29 cellular contexts compared by ENCODE assay signal in genomic region chr22:19571207-19571795, GRCh38. TPM values are rescaled to one million over a fixed set of nuclear protein-coding genes. Genes with fewer than 3 reads are reported as not detected.
A peak's percentile ranks its signal among the peaks of the same experiment; 100 is the strongest.
DNase-seq lines count a peak whose midpoint lies in the region; ATAC-seq and TF ChIP-seq lines count a peak whose summit lies in the region.
"Had no signal": no experiment of that assay in that cellular context is flagged by ENCODE, and none has a peak within 500 bp of the region (broad histone marks: within the 10 kb centered on the region; RNA-seq: fewer than 3 reads in every experiment).

No MANE protein-coding gene starts in this region.

- H3K4me3 ChIP-seq in choroid plexus epithelial cell (ENCODE audit: low read depth, low read length), result no peak overlapping the region
- no peak overlapping the region for H3K4me3 ChIP-seq in effector memory CD4-positive, alpha-beta T cell (ENCODE audit: insufficient read depth, low read depth, low read length, poor library complexity, severe bottlenecking)
- H3K4me3 ChIP-seq: dorsolateral prefrontal cortex, HAP-1, skin epidermis, testis had no signal

- no peak overlapping the region for H3K27ac ChIP-seq in effector memory CD4-positive, alpha-beta T cell (ENCODE audit: insufficient read depth, low read length, poor library complexity, severe bottlenecking)
- H3K27ac ChIP-seq: C4-2B, epithelial cell of prostate, testis had no signal

- ATAC-seq in activated CD8-positive, alpha-beta T cell treated with anti-CD3 and anti-CD28 coated beads, Interleukin-2, amount 10 ng/mL, durations not matched to agents 7 days and 5 days, result no peak
- ATAC-seq in left colon, result no peak
- ATAC-seq: activated CD4-positive, CD25-positive, alpha-beta regulatory T cell treated with anti-CD3 and anti-CD28 coated beads, Interleukin-2, amount 50 U/mL, for 24 hours; left lobe of liver; stimulated activated naive B cell treated with anti-CD40 and anti-IgM and Interleukin-4, amounts not matched to agents 10 μg/mL and 1 μg/mL and 100 μg/mL, for 72 hours had no signal

- no peaks in the 10 kb centered on the region for H3K27me3 ChIP-seq in effector memory CD4-positive, alpha-beta T cell (replicated peaks; ENCODE audit: control insufficient read depth, insufficient read depth, low read length, poor library complexity, severe bottlenecking)
- H3K27me3 ChIP-seq: testis had no signal

- no peak overlapping the region for H3K4me3 Mint-ChIP-seq in activated CD8-positive, alpha-beta T cell treated with anti-CD3 and anti-CD28 coated beads, Interleukin-2, amount 10 ng/mL, durations not matched to agents 7 days and 5 days
- H3K4me3 Mint-ChIP-seq: activated CD4-positive, alpha-beta memory T cell treated with anti-CD3 and anti-CD28 coated beads, Interleukin-2, amount 10 ng/mL, durations not matched to agents 7 days and 5 days; neural crest cell; stimulated activated naive B cell treated with anti-CD40 and anti-IgM and Interleukin-4, amounts not matched to agents 10 μg/mL and 1 μg/mL and 100 μg/mL, for 72 hours had no signal

- no peaks in the 10 kb centered on the region for H3K9me3 Mint-ChIP-seq in activated CD8-positive, alpha-beta T cell treated with anti-CD3 and anti-CD28 coated beads, Interleukin-2, amount 10 ng/mL, durations not matched to agents 7 days and 5 days (ENCODE audit: insufficient read depth)
- H3K9me3 Mint-ChIP-seq: activated CD4-positive, alpha-beta memory T cell treated with anti-CD3 and anti-CD28 coated beads, Interleukin-2, amount 10 ng/mL, durations not matched to agents 7 days and 5 days; stimulated activated naive B cell treated with anti-CD40 and anti-IgM and Interleukin-4, amounts not matched to agents 10 μg/mL and 1 μg/mL and 100 μg/mL, for 72 hours had no signal

- H3K9me3 ChIP-seq in effector memory CD4-positive, alpha-beta T cell (ENCODE audit: control insufficient read depth, low read length), result no peaks in the 10 kb centered on the region
- H3K9me3 ChIP-seq: HAP-1, testis had no signal

- no peaks in the 10 kb centered on the region for H3K4me1 ChIP-seq in effector memory CD4-positive, alpha-beta T cell (ENCODE audit: control insufficient read depth, insufficient read depth, low read length, poor library complexity, severe bottlenecking)
- H3K4me1 ChIP-seq: HAP-1, testis had no signal

- no peak for TF ChIP-seq CTCF in choroid plexus epithelial cell (conservative IDR thresholded peaks at IDR 0.05; ENCODE audit: low read depth, low read length)

- CTCF ChIA-PET in activated CD8-positive, alpha-beta T cell treated with anti-CD3 and anti-CD28 coated beads, Interleukin-2, amount 10 ng/mL, durations not matched to agents 7 days and 5 days (lab: Charles Lee), result interaction anchor here (2.5 kb wide), 1 partner anchor 58 kb away, joined by 8 read pairs; no protein-coding TSS in a partner anchor

- no peak overlapping the region for H3K27ac Mint-ChIP-seq in activated CD8-positive, alpha-beta T cell treated with anti-CD3 and anti-CD28 coated beads, Interleukin-2, amount 10 ng/mL, durations not matched to agents 7 days and 5 days
- H3K27ac Mint-ChIP-seq: activated CD4-positive, alpha-beta memory T cell treated with anti-CD3 and anti-CD28 coated beads, Interleukin-2, amount 10 ng/mL, durations not matched to agents 7 days and 5 days; stimulated activated naive B cell treated with anti-CD40 and anti-IgM and Interleukin-4, amounts not matched to agents 10 μg/mL and 1 μg/mL and 100 μg/mL, for 72 hours had no signal

- no peaks in the 10 kb centered on the region for H3K4me1 Mint-ChIP-seq in activated CD8-positive, alpha-beta T cell treated with anti-CD3 and anti-CD28 coated beads, Interleukin-2, amount 10 ng/mL, durations not matched to agents 7 days and 5 days (ENCODE audit: low read depth)
- H3K4me1 Mint-ChIP-seq: neural crest cell; stimulated activated naive B cell treated with anti-CD40 and anti-IgM and Interleukin-4, amounts not matched to agents 10 μg/mL and 1 μg/mL and 100 μg/mL, for 72 hours had no signal

- POLR2A ChIA-PET in activated CD8-positive, alpha-beta T cell treated with anti-CD3 and anti-CD28 coated beads, Interleukin-2, amount 10 ng/mL, durations not matched to agents 7 days and 5 days (lab: Charles Lee), result no interaction called here

- no peaks in the 10 kb centered on the region for H3K36me3 Mint-ChIP-seq in activated CD8-positive, alpha-beta T cell treated with anti-CD3 and anti-CD28 coated beads, Interleukin-2, amount 10 ng/mL, durations not matched to agents 7 days and 5 days (ENCODE audit: low read depth)
- H3K36me3 Mint-ChIP-seq: stimulated activated naive B cell treated with anti-CD40 and anti-IgM and Interleukin-4, amounts not matched to agents 10 μg/mL and 1 μg/mL and 100 μg/mL, for 72 hours had no signal

- peaks cover 3% of the 10 kb centered on the region for H3K27me3 Mint-ChIP-seq in activated CD8-positive, alpha-beta T cell treated with anti-CD3 and anti-CD28 coated beads, Interleukin-2, amount 10 ng/mL, durations not matched to agents 7 days and 5 days (ENCODE audit: low read depth)

- no peaks in the 10 kb centered on the region for H3K36me3 ChIP-seq in effector memory CD4-positive, alpha-beta T cell (ENCODE audit: control insufficient read depth, insufficient read depth, low read length)
- H3K36me3 ChIP-seq: HAP-1 had no signal

- intact Hi-C loops in left colon (cut with DNase I, micrococcal nuclease), result no loop called here

- peak; percentile 97 for DNase-seq in COLO829 (ENCODE audit: low spot score)
- DNase-seq in OCI-M1 (lab: John Stamatoyannopoulos, UW), result peak; percentile 30
- peak; percentile 62 for DNase-seq in choroid plexus epithelial cell (ENCODE audit: low read depth)
- peak; percentile 57 to 75 for DNase-seq in lung microvascular endothelial cell (ENCODE audit: low read depth in 2 of 2)
- no peak for DNase-seq in activated CD8-positive, alpha-beta T cell treated with anti-CD3 and anti-CD28 coated beads, Interleukin-2, amount 10 ng/mL, durations not matched to agents 7 days and 5 days
- DNase-seq in iPS-NIHi11 (ENCODE audit: low spot score), result no peak
- no peak for DNase-seq in left colon
- DNase-seq in effector memory CD4-positive, alpha-beta T cell, result no peak
- DNase-seq: activated CD4-positive, alpha-beta memory T cell treated with anti-CD3 and anti-CD28 coated beads, Interleukin-2, amount 10 ng/mL, durations not matched to agents 7 days and 5 days; activated naive CD4-positive, alpha-beta T cell treated with Interleukin-2 at 50 U/mL for 16 hours; activated T-cell treated with anti-CD3 and anti-CD28 coated beads for 4 hours; amygdala; central memory CD4-positive, alpha-beta T cell; DMS 273 treated with DMSO at 0.1 percent for 48 hours; dorsolateral prefrontal cortex; GDM1; glutamatergic neuron; NCI-H146; NCI-H526; stimulated activated CD4-positive, alpha-beta T cell treated with anti-CD3 and anti-CD28 coated beads, Interleukin-2, amount 100 ng/mL, for 24 hours; stimulated activated naive B cell treated with anti-CD40 and anti-IgM and Interleukin-4, amounts not matched to agents 10 μg/mL and 1 μg/mL and 100 μg/mL, for 72 hours; testis had no signal

RNA-seq across cellular contexts. Expression of gene CLDN5, which starts 47.1 kb away (rescaled TPM):
- total RNA-seq in lung microvascular endothelial cell (533 and 904 TPM in 2 replicates), left colon (10 to 100 TPM; 18.6 to 27.7 TPM)
- total RNA-seq in activated CD8-positive, alpha-beta T cell treated with anti-CD3 and anti-CD28 coated beads, Interleukin-2, amount 10 ng/mL, durations not matched to agents 7 days and 5 days, result not detected

Comparison
In these comparisons a context has a peak if more than half of its experiments do, and no peak if none do; other contexts are left out.
1. DNase-seq: peak in COLO829 (single experiment), OCI-M1 (single experiment), choroid plexus epithelial cell (single experiment) and lung microvascular endothelial cell (2 of 2); none in activated CD8-positive, alpha-beta T cell treated with anti-CD3 and anti-CD28 coated beads, Interleukin-2, amount 10 ng/mL, durations not matched to agents 7 days and 5 days (single experiment), iPS-NIHi11 (single experiment), left colon (0 of 2) and effector memory CD4-positive, alpha-beta T cell (0 of 3).
2. RNA of gene CLDN5, which starts 47.1 kb away (total RNA-seq): 533 to 904 TPM in lung microvascular endothelial cell; 18.6 to 27.7 TPM in left colon and not detected in activated CD8-positive, alpha-beta T cell treated with anti-CD3 and anti-CD28 coated beads, Interleukin-2, amount 10 ng/mL, durations not matched to agents 7 days and 5 days; every median in the first group is over 10 times any median in the second.